18 cellular contexts compared by ENCODE assay signal in the genomic region with DNA sequence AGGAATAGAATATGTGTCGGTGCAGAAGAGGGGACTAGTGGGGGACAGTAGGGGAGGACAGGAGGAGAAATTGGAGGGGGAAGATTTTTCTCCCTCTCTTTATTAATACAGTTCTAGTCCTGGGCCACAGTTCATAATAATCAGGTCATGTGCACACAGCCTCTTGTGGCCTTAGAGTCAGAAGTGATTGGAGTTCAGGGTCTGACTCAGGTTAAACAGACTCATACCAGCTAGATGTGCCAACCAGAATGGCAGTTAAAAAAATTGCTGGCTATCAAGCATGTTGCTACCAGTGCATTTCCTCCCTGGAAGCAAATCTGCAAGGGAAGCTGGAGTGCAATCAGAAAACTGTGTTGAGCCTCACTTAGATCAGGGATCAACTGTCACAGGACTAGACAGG.
DNase-seq lines count a peak whose midpoint lies in the region; ATAC-seq and TF ChIP-seq lines count a peak whose summit lies in the region.
"Had no signal": no experiment of that assay in that cellular context is flagged by ENCODE, and none has a peak within 500 bp of the region (broad histone marks: within the 10 kb centered on the region; RNA-seq: fewer than 3 reads in every experiment).

No MANE protein-coding gene starts in this region.

- POLR2A ChIA-PET in MCF 10A (lab: Yijun Ruan, JAX) (interaction anchor here (0.9 kb wide), 1 partner anchor 21 kb away, joined by 3 read pairs; no protein-coding TSS in a partner anchor), OCI-LY7 (lab: Charles Lee) (no interaction called here)

- WGBS in body of pancreas, 2 donors = 77 to 94% methylated on average over 1 of the region's 1 CpG
- WGBS in aorta, 2 donors = 77 to 79% methylated on average over 1 of the region's 1 CpG

- intact Hi-C loops in MCF 10A (cut with micrococcal nuclease) = no loop called here
- intact Hi-C loops in breast epithelium (cut with DNase I; ENCODE audit: low total_unique reads) = no loop called here
- intact Hi-C loops in body of pancreas (cut with DNase I) = no loop called here
- intact Hi-C loops in aorta (cut with DNase I) = no loop called here
- intact Hi-C loops in OCI-LY7 (cut with micrococcal nuclease; ENCODE audit: unreplicated experiment) = no loop called here

- H3K36me3 ChIP-seq in breast epithelium (no peaks in the 10 kb centered on the region), body of pancreas (replicated peaks in 1 of 2; ENCODE audit: insufficient read depth in 1 of 2, low read depth in 2 of 2) (no peaks in the 10 kb centered on the region), aorta (ENCODE audit: control insufficient read depth in 1 of 2, insufficient read depth in 2 of 2, low read length in 1 of 2) (no peaks in the 10 kb centered on the region), OCI-LY7 (ENCODE audit: insufficient read depth, low read length) (no peaks in the 10 kb centered on the region)
- H3K36me3 ChIP-seq: WERI-Rb-1 had no signal

- H3K4me1 ChIP-seq in breast epithelium (no peaks in the 10 kb centered on the region), body of pancreas (peaks cover 11% of the 10 kb centered on the region), aorta (ENCODE audit: control insufficient read depth in 1 of 2, insufficient read depth in 2 of 2, low read length in 2 of 2) (peaks cover 0 to 7% of the 10 kb centered on the region in 2 donors), OCI-LY7 (ENCODE audit: insufficient read depth, low read length, poor library complexity, severe bottlenecking) (no peaks in the 10 kb centered on the region)

- DNase-seq in MCF 10A (ENCODE audit: unreplicated experiment) (peak; percentile 18), breast epithelium (ENCODE audit: low spot score in 2 of 2) (no peak), body of pancreas (no peak), kidney tubule cell (ENCODE audit: low spot score) (peak; percentile 23), aorta (no peak), OCI-LY7 (ENCODE audit: low spot score) (no peak)
- DNase-seq in activated CD8-positive, alpha-beta memory T cell treated with anti-CD3 and anti-CD28 coated beads for 24 hours = no peak
- DNase-seq: 8988T; activated gamma-delta T cell; CD4-positive, alpha-beta T cell; effector memory CD4-positive, alpha-beta T cell; foreskin melanocyte; immature natural killer cell; Karpas-422; stimulated activated naive CD8-positive, alpha-beta T cell treated with anti-CD3 and anti-CD28 coated beads, Interleukin-15, amount 100 ng/mL, for 72 hours; WERI-Rb-1 had no signal

- peak overlapping the region in 1 of 2 donors; percentile 64 for H3K27ac ChIP-seq in breast epithelium
- peak overlapping the region in 3 of 4 donors; percentile 25 to 65 (median 56) for H3K27ac ChIP-seq in body of pancreas
- H3K27ac ChIP-seq in aorta (ENCODE audit: low read depth in 1 of 2, low read length in 2 of 2) = peak overlapping the region; percentile 53 to 77
- no peak overlapping the region for H3K27ac ChIP-seq in OCI-LY7 (ENCODE audit: low read depth, low read length, poor library complexity, severe bottlenecking)
- H3K27ac ChIP-seq: WERI-Rb-1 had no signal

- H2AFZ ChIP-seq in OCI-LY7 (ENCODE audit: low read length) = no peak overlapping the region

- H3K36me3 Mint-ChIP-seq in MCF 10A (ENCODE audit: insufficient read depth, unreplicated experiment) = no peaks in the 10 kb centered on the region
- H3K36me3 Mint-ChIP-seq: immature natural killer cell had no signal

- H3K4me2 ChIP-seq in OCI-LY7 (ENCODE audit: low read length) = no peak overlapping the region

- CTCF ChIA-PET in MCF 10A (lab: Yijun Ruan, JAX) (no interaction called here), OCI-LY7 (lab: Charles Lee; ENCODE audit: unreplicated experiment) (no interaction called here)

- no peaks in the 10 kb centered on the region for H3K4me1 Mint-ChIP-seq in MCF 10A (ENCODE audit: insufficient read depth, unreplicated experiment)
- H3K4me1 Mint-ChIP-seq: immature natural killer cell; stimulated activated naive CD8-positive, alpha-beta T cell treated with anti-CD3 and anti-CD28 coated beads, Interleukin-15, amount 100 ng/mL, for 72 hours had no signal

- H3K4me3 ChIP-seq in breast epithelium (no peak overlapping the region), body of pancreas (no peak overlapping the region), aorta (ENCODE audit: low read length in 2 of 2) (no peak overlapping the region), OCI-LY7 (ENCODE audit: low read depth, low read length, poor library complexity, severe bottlenecking) (no peak overlapping the region)
- H3K4me3 ChIP-seq: GM12878 had no signal

- no peaks in the 10 kb centered on the region for H4K20me1 ChIP-seq in OCI-LY7 (ENCODE audit: insufficient read depth, low read length)

- no peaks in the 10 kb centered on the region for H3K9me2 ChIP-seq in OCI-LY7 (ENCODE audit: insufficient read depth, low read length)

- TF ChIP-seq POLR2A in breast epithelium (IDR thresholded peaks at IDR 0.05) (no peak), body of pancreas (IDR thresholded peaks at IDR 0.05) (no peak)

- H3K9me3 ChIP-seq in breast epithelium = no peaks in the 10 kb centered on the region
- H3K9me3 ChIP-seq in body of pancreas = no peaks in the 10 kb centered on the region
- H3K9me3 ChIP-seq in aorta (ENCODE audit: control insufficient read depth, low read length) = no peaks in the 10 kb centered on the region
- H3K9me3 ChIP-seq in OCI-LY7 (ENCODE audit: low read length) = no peaks in the 10 kb centered on the region

- no peaks in the 10 kb centered on the region for H3K27me3 ChIP-seq in breast epithelium
- H3K27me3 ChIP-seq in body of pancreas = no peaks in the 10 kb centered on the region
- no peaks in the 10 kb centered on the region for H3K27me3 ChIP-seq in aorta (ENCODE audit: control insufficient read depth in 1 of 2, insufficient read depth in 2 of 2, low read length in 1 of 2)

- ATAC-seq in body of pancreas (no peak), aorta (ENCODE audit: low FRiP score) (peak; percentile 31), HG03159 (IDR thresholded peaks at IDR 0.05; ENCODE audit: unreplicated experiment) (no peak)
- ATAC-seq: GM12878; stimulated activated naive CD8-positive, alpha-beta T cell treated with anti-CD3 and anti-CD28 coated beads, Interleukin-15, amount 100 ng/mL, for 72 hours had no signal

- H3K9me3 Mint-ChIP-seq in MCF 10A (ENCODE audit: unreplicated experiment) = no peaks in the 10 kb centered on the region
- H3K9me3 Mint-ChIP-seq: CD4-positive, alpha-beta T cell; stimulated activated naive CD8-positive, alpha-beta T cell treated with anti-CD3 and anti-CD28 coated beads, Interleukin-15, amount 100 ng/mL, for 72 hours had no signal

- no TSS peak for BruUV-seq in MCF 10A (replicated peaks; lab: Mats Ljungman, UMichigan)
- BruUV-seq in OCI-LY7 (replicated peaks; lab: Mats Ljungman, UMichigan) = no TSS peak

- H3K4me3 Mint-ChIP-seq in MCF 10A (ENCODE audit: unreplicated experiment) = no peak overlapping the region
- H3K4me3 Mint-ChIP-seq: CD4-positive, alpha-beta T cell; immature natural killer cell; stimulated activated naive CD8-positive, alpha-beta T cell treated with anti-CD3 and anti-CD28 coated beads, Interleukin-15, amount 100 ng/mL, for 72 hours had no signal

- H3K27ac Mint-ChIP-seq in MCF 10A (ENCODE audit: low read depth, unreplicated experiment) = no peak overlapping the region
- H3K27ac Mint-ChIP-seq: CD4-positive, alpha-beta T cell; immature natural killer cell; stimulated activated naive CD8-positive, alpha-beta T cell treated with anti-CD3 and anti-CD28 coated beads, Interleukin-15, amount 100 ng/mL, for 72 hours had no signal

- TF ChIP-seq CTCF in MCF 10A (IDR thresholded peaks at IDR 0.05; ENCODE audit: unreplicated experiment) = no peak
- no peak for TF ChIP-seq CTCF in breast epithelium (IDR thresholded peaks at IDR 0.05)
- no peak for TF ChIP-seq CTCF in body of pancreas (IDR thresholded peaks at IDR 0.05)
- TF ChIP-seq CTCF in OCI-LY7 (conservative IDR thresholded peaks at IDR 0.05; ENCODE audit: low read length) = no peak

- no peaks in the 10 kb centered on the region for H3K79me2 ChIP-seq in OCI-LY7 (ENCODE audit: insufficient read depth, low read depth, low read length)

- peaks cover 3% of the 10 kb centered on the region for H3K27me3 Mint-ChIP-seq in MCF 10A (ENCODE audit: insufficient read depth, unreplicated experiment)

Comparison
In these comparisons a context has a peak if more than half of its experiments do, and no peak if none do; other contexts are left out.
1. DNase-seq: peak in MCF 10A (single experiment) and kidney tubule cell (single experiment); none in breast epithelium (0 of 2), body of pancreas (0 of 4), aorta (0 of 2), activated CD8-positive, alpha-beta memory T cell treated with anti-CD3 and anti-CD28 coated beads for 24 hours (single experiment) and OCI-LY7 (single experiment).